In genomic region chr4:79915276-79915675, GRCh38 we compare ENCODE assay signal across 30 cellular contexts.
"Had no signal": no experiment of that assay in that cellular context is flagged by ENCODE, and none has a peak within 500 bp of the region (broad histone marks: within the 10 kb centered on the region; RNA-seq: fewer than 3 reads in every experiment).

No MANE protein-coding gene starts in this region.

- H3K9ac ChIP-seq: SK-N-SH had no signal

- H3K9me2 ChIP-seq: SK-N-SH had no signal

- H3K4me2 ChIP-seq: SK-N-SH had no signal

- H3K27ac ChIP-seq: brain microvascular endothelial cell, SJSA1 had no signal

- DNase-seq: activated CD4-positive, alpha-beta T cell treated with anti-CD3 and anti-CD28 coated beads, Interleukin-2, amount 10 ng/mL, durations not matched to agents 24 days and 14 days; activated CD4-positive, alpha-beta T cell treated with anti-CD3 and anti-CD28 coated beads, Interleukin-2, amount 50 U/mL, for 4 hours; activated CD8-positive, alpha-beta T cell treated with anti-CD3 and anti-CD28 coated beads for 36 hours; activated effector memory CD4-positive, alpha-beta T cell treated with anti-CD3 and anti-CD28 coated beads, Interleukin-2, amount 50 U/mL, for 16 hours; activated naive CD4-positive, alpha-beta T cell; activated naive CD4-positive, alpha-beta T cell treated with anti-CD3 and anti-CD28 coated beads, Interleukin-2, amount 50 U/mL, for 16 hours; activated naive CD8-positive, alpha-beta T cell treated with anti-CD3 and anti-CD28 coated beads for 36 hours; activated T-cell treated with anti-CD3 and anti-CD28 coated beads, Interleukin-2, amount 50 U/mL, for 1 hour; activated T-cell treated with anti-CD3 and anti-CD28 coated beads, Interleukin-2, amount 50 U/mL, for 72 hours; amniotic stem cell; aorta; brain microvascular endothelial cell; Kasumi-1; KG1; MG63; NCI-H1048; NCI-H146; NCI-H187; NCI-H2029 treated with DMSO at 0.1 percent for 48 hours; NCI-H2107; NCI-H2171 treated with DMSO at 0.1 percent for 48 hours; NCI-H226; NCI-H446 treated with DMSO at 0.1 percent for 48 hours; NCI-H524; NCI-H69; SHP77 treated with DMSO at 0.1 percent for 48 hours; SK-N-SH had no signal

- H3K4me3 ChIP-seq: MG63, SJSA1 had no signal

- H3K27me3 ChIP-seq: brain microvascular endothelial cell, MG63, SJSA1 had no signal

- H3K36me3 ChIP-seq: MG63, SJSA1 had no signal

- ATAC-seq: activated CD8-positive, alpha-beta T cell treated with anti-CD3 and anti-CD28 coated beads for 36 hours; activated T-cell treated with anti-CD3 and anti-CD28 coated beads, Interleukin-2, amount 50 U/mL, for 72 hours; activated T-helper 17 cell treated with anti-CD3 and anti-CD28 coated beads, Interleukin-2, amount 50 U/mL, for 72 hours; Panc1 had no signal

- H3K9me3 ChIP-seq: MG63, SJSA1, SK-N-SH had no signal
